1 cellular context compared by ENCODE assay signal in genomic region chr10:42367532-42368230, GRCh38.
TF ChIP-seq lines count a peak whose summit lies in the region.

No MANE protein-coding gene starts in this region.

TF ChIP-seq in K562, 482 proteins besides CTCF, POLR2A, EP300 and RAD21 (continued from another document and continues in another):
- TF ChIP-seq ZNF395 (CRISPR knock-in tag; IDR thresholded peaks at IDR 0.05) (no peak), PURB (CRISPR knock-in tag; IDR thresholded peaks at IDR 0.05; ENCODE audit: low read depth) (no peak), ZNF121 (CRISPR knock-in tag; conservative IDR thresholded peaks at IDR 0.05) (no peak), ASH1L (IDR thresholded peaks at IDR 0.05; ENCODE audit: borderline replicate concordance, low read depth, partially characterized antibody) (peak; percentile 90), BCL6 (CRISPR knock-in tag; IDR thresholded peaks at IDR 0.05) (no peak), DDX20 (tag; IDR thresholded peaks at IDR 0.05; ENCODE audit: low read depth) (no peak), GTF2A2 (tag; IDR thresholded peaks at IDR 0.05) (no peak), CHD1 (IDR thresholded peaks at IDR 0.05; ENCODE audit: low read length) (peak; percentile 64), ZNF280B (CRISPR knock-in tag; IDR thresholded peaks at IDR 0.05) (no peak), ZBTB9 (CRISPR knock-in tag; IDR thresholded peaks at IDR 0.05) (no peak), CBX1 (IDR thresholded peaks at IDR 0.05; ENCODE audit: low read depth) (peak; percentile 75; the same call in 1 of the 2 replicates), E2F1 (CRISPR knock-in tag; IDR thresholded peaks at IDR 0.05) (no peak), HSF4 (CRISPR knock-in tag; IDR thresholded peaks at IDR 0.05; ENCODE audit: borderline replicate concordance) (no peak), ELK3 (CRISPR knock-in tag; IDR thresholded peaks at IDR 0.05) (no peak), TAL1 (IDR thresholded peaks at IDR 0.05) (no peak), ATF7 (IDR thresholded peaks at IDR 0.05) (0 out of 2 replicates have a peak, but pooled peaks have one; percentile 23), ZBTB2 (IDR thresholded peaks at IDR 0.05) (no peak), KLF1 (tag; IDR thresholded peaks at IDR 0.05) (no peak), ZNF639 (CRISPR knock-in tag; conservative IDR thresholded peaks at IDR 0.05 in 1 of 2, IDR thresholded peaks at IDR 0.05 in 1 of 2) (no peak), TBP (optimal IDR thresholded peaks at IDR 0.05; ENCODE audit: low read depth, low read length) (peak; percentile 86), ZNF740 (CRISPR knock-in tag; IDR thresholded peaks at IDR 0.05) (peak; percentile 41; the same call in 1 of the 2 replicates), ZNF740 (tag; IDR thresholded peaks at IDR 0.05) (no peak; a peak in 1 of 4 replicates), FOS (IDR thresholded peaks at IDR 0.05; ENCODE audit: extremely low read depth, insufficient read length) (peak; percentile 89), MBD2 (IDR thresholded peaks at IDR 0.05; ENCODE audit: borderline replicate concordance, low read depth) (peak; percentile 92), ZNF507 (tag; conservative IDR thresholded peaks at IDR 0.05) (no peak), ZBTB12 (CRISPR knock-in tag; IDR thresholded peaks at IDR 0.05) (0 out of 2 replicates have a peak, but pooled peaks have one; percentile 22), CTBP1 (IDR thresholded peaks at IDR 0.05; ENCODE audit: borderline replicate concordance) (no peak), ZNF592 (IDR thresholded peaks at IDR 0.05) (no peak), SAFB2 (IDR thresholded peaks at IDR 0.05; ENCODE audit: borderline replicate concordance, low read depth, low read length, severe bottlenecking) (no peak), ZNF347 (CRISPR knock-in tag; IDR thresholded peaks at IDR 0.05; ENCODE audit: low read depth) (no peak), ZNF644 (tag; IDR thresholded peaks at IDR 0.05; ENCODE audit: low read depth) (no peak), U2AF1 (optimal IDR thresholded peaks at IDR 0.05; ENCODE audit: low read depth, low read length) (no peak), MAX (CRISPR knock-in tag; IDR thresholded peaks at IDR 0.05) (no peak), POLR2B (IDR thresholded peaks at IDR 0.05; ENCODE audit: low read depth, partially characterized antibody) (peak; percentile 70), KDM5B (IDR thresholded peaks at IDR 0.05; ENCODE audit: insufficient replicate concordance, low read depth, low read length) (peak; percentile 69), NR2C2 (CRISPR knock-in tag; IDR thresholded peaks at IDR 0.05) (no peak), NR2C2 (tag; IDR thresholded peaks at IDR 0.05) (peak; percentile 29; the same call in 1 of the 2 replicates), HDAC2 (IDR thresholded peaks at IDR 0.05) (no peak), HMGN3 (IDR thresholded peaks at IDR 0.05; ENCODE audit: borderline replicate concordance, extremely low read depth, insufficient read length, low read depth, low read length) (peak; percentile 30), CBX8 (IDR thresholded peaks at IDR 0.05; ENCODE audit: borderline replicate concordance, extremely low read depth, low read depth, low read length, poor library complexity, severe bottlenecking) (no peak), ZC3H8 (IDR thresholded peaks at IDR 0.05) (no peak), ELF4 (CRISPR knock-in tag; IDR thresholded peaks at IDR 0.05) (no peak), MLX (CRISPR knock-in tag; conservative IDR thresholded peaks at IDR 0.05) (no peak), SIN3A (IDR thresholded peaks at IDR 0.05; ENCODE audit: borderline replicate concordance in 2 of 2, control insufficient read depth in 1 of 2, low read depth in 2 of 2, low read length in 2 of 2) (peak in 1 of 2 experiments; percentile 28; a peak in 2 of 4 replicates), TAF7 (tag; IDR thresholded peaks at IDR 0.05) (0 out of 2 replicates have a peak, but pooled peaks have one; percentile 14), XRCC5 (IDR thresholded peaks at IDR 0.05; ENCODE audit: low read depth, low read length) (no peak), PCBP2 (IDR thresholded peaks at IDR 0.05; ENCODE audit: low read depth, low read length, poor library complexity, severe bottlenecking) (no peak), MYC (IDR thresholded peaks at IDR 0.05; ENCODE audit: low read depth, low read length) (peak; percentile 41; the same call in 1 of the 2 replicates), MYC (CRISPR knock-in tag; IDR thresholded peaks at IDR 0.05; ENCODE audit: borderline replicate concordance, low read depth) (no peak), ILK (tag; IDR thresholded peaks at IDR 0.05; ENCODE audit: borderline replicate concordance, low read depth) (no peak), ZNF57 (CRISPR knock-in tag; IDR thresholded peaks at IDR 0.05) (no peak), PHTF2 (CRISPR knock-in tag; IDR thresholded peaks at IDR 0.05) (no peak), PTBP1 (IDR thresholded peaks at IDR 0.05; ENCODE audit: low read depth, low read length) (no peak)
